8 cellular contexts compared by ENCODE assay signal in the genomic region with DNA sequence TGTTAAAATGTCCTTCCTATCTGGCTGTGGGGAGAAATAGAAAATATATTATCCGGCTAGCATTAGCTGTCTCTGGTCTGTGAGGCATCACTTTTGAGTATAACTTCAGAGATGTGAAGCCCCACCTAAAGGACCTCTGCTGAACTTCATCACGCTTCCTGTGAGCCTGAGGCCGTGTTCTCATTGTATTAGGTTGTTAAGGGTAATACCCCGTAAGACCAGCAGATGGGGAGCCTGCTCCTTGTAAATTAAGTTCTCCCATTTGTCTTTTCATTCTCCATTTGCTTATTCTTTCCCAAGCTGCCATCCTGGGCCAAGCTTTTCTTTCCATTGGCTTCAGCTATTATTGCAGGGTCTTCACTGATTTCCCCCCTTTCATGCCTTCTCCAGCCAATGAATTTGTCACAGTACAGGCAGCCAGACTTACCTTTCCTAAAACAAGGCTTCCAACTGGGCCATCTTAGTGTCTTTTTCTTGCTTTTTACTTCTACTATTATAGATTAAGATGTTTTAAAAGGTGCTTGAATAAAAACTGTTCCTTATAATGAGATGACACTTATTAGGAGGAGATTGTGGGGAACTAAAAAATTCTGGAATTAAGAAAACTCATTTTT. TPM values are rescaled to one million over a fixed set of nuclear protein-coding genes. Genes with fewer than 3 reads are reported as not detected.
DNase-seq lines count a peak whose midpoint lies in the region; ATAC-seq, FAIRE-seq and TF ChIP-seq lines count a peak whose summit lies in the region.

No MANE protein-coding gene starts in this region.

- H3K27ac ChIP-seq in ascending aorta (no peak overlapping the region), spleen (peak overlapping the region in 2 of 8 donors; percentile 4 to 22)

- 3 to 7% (median 6%) methylated on average over 4 of the region's 4 CpGs for WGBS in spleen, 5 donors

- FAIRE-seq in A204.1 (lab: Jason Lieb, UNC) = peak; percentile 96

- peak; percentile 62 to 65 (median 65) for TF ChIP-seq CTCF in ascending aorta (IDR thresholded peaks at IDR 0.05)
- TF ChIP-seq CTCF in spleen (IDR thresholded peaks at IDR 0.05 in 8 of 11, conservative IDR thresholded peaks at IDR 0.05 in 3 of 11) = peak; percentile 73 to 93 (median 83)

- H3K36me3 ChIP-seq in ascending aorta (peaks cover 27 to 55% of the 10 kb centered on the region in 2 donors), spleen (peaks cover 0 to 90% (median 69%) of the 10 kb centered on the region in 6 donors)

- peak; percentile 32 to 37 for DNase-seq in NCI-H1930 (lab: John Stamatoyannopoulos, UW)
- DNase-seq in T-helper 2 cell = peak in 4 of 5 experiments; percentile 50 to 90 (median 62)
- peak in 1 of 2 donors; percentile 79 for DNase-seq in ascending aorta (ENCODE audit: low spot score in 2 of 2)
- DNase-seq in hippocampal formation (lab: John Stamatoyannopoulos, UW) = peak; percentile 35 to 66
- DNase-seq in spleen = no peak

- intact Hi-C loops in ascending aorta (cut with DNase I) (loop anchor here (2.0 kb wide), 1 partner anchor 275 kb away; no protein-coding TSS in a partner anchor), spleen (cut with DNase I; ENCODE audit: low total_unique reads) (no loop called here)

- H3K9me3 ChIP-seq in ascending aorta (no peaks in the 10 kb centered on the region), spleen (no peaks in the 10 kb centered on the region)

- ATAC-seq in GM18511 (IDR thresholded peaks at IDR 0.05; ENCODE audit: unreplicated experiment) = peak; percentile 96
- ATAC-seq in HG02981 (IDR thresholded peaks at IDR 0.05; ENCODE audit: unreplicated experiment) = peak; percentile 98

- H3K27me3 ChIP-seq in ascending aorta (no peaks in the 10 kb centered on the region), spleen (replicated peaks in 1 of 7) (no peaks in the 10 kb centered on the region)

- H3K4me3 ChIP-seq in ascending aorta (no peak overlapping the region), spleen (no peak overlapping the region)

- TF ChIP-seq POLR2A in spleen (IDR thresholded peaks at IDR 0.05) = no peak

- H3K4me1 ChIP-seq in ascending aorta (no peaks in the 10 kb centered on the region), spleen (peaks cover 0 to 17% (median 6%) of the 10 kb centered on the region in 6 donors)

RNA-seq across cellular contexts. Expression of gene NIF3L1, which starts 12.4 kb away (rescaled TPM):
- total RNA-seq in ascending aorta = 55.3 TPM
- 10 to 100 TPM; 17.2 to 26.4 (median 20.6) TPM for total RNA-seq in spleen
- polyA plus RNA-seq in spleen = 10 to 100 TPM; 18.9 to 24.5 (median 20.1) TPM

RNA-seq across cellular contexts. Expression of gene PPIL3, which starts 12.7 kb away (rescaled TPM):
- total RNA-seq in ascending aorta (0.64 TPM), spleen (100 to 1,000 TPM in 1 of 7 donors, 10 to 100 TPM in 6; 24.0 to 180 (median 35.8) TPM)
- polyA plus RNA-seq in spleen = 10 to 100 TPM; 20.3 to 37.5 (median 22.3) TPM

RNA-seq across cellular contexts. Expression of gene CLK1, which starts 37.1 kb away (rescaled TPM):
- total RNA-seq in ascending aorta (43.5 TPM), spleen (100 to 1,000 TPM; 161 to 326 (median 210) TPM)
- polyA plus RNA-seq in spleen = 100 to 1,000 TPM; 314 to 737 (median 640) TPM

Comparison
In these comparisons a context has a peak if more than half of its experiments do, and no peak if none do; other contexts are left out.
1. RNA of gene PPIL3, which starts 12.7 kb away (total RNA-seq): 24.0 to 180 TPM in spleen; 0.64 TPM in ascending aorta (single experiment); every median in the first group is over 10 times any median in the second.